11 cellular contexts compared by ENCODE assay signal in genomic region chr7:36863901-36864701, GRCh38.
DNase-seq lines count a peak whose midpoint lies in the region; ATAC-seq lines count a peak whose summit lies in the region.
"Had no signal": no experiment of that assay in that cellular context is flagged by ENCODE, and none has a peak within 500 bp of the region (broad histone marks: within the 10 kb centered on the region; RNA-seq: fewer than 3 reads in every experiment).

No MANE protein-coding gene starts in this region.

- H3K4me1 ChIP-seq in CD4-positive, alpha-beta memory T cell (ENCODE audit: insufficient read depth, low read length) = peaks cover 7% of the 10 kb centered on the region

- peak overlapping the region in 3 of 8 donors; percentile 9 to 26 (median 15) for H3K4me3 Mint-ChIP-seq in CD4-positive, alpha-beta memory T cell

- CTCF ChIA-PET in CD4-positive, alpha-beta memory T cell (lab: Charles Lee; ENCODE audit: partially characterized antibody) = no interaction called here

- peaks cover 19 to 54% (median 41%) of the 10 kb centered on the region in 4 donors for H3K4me1 Mint-ChIP-seq in CD4-positive, alpha-beta memory T cell

- POLR2A ChIA-PET in CD4-positive, alpha-beta memory T cell (lab: Charles Lee; ENCODE audit: partially characterized antibody) = no interaction called here

- peaks cover 0 to 2% (median 0%) of the 10 kb centered on the region in 8 donors for H3K9me3 Mint-ChIP-seq in CD4-positive, alpha-beta memory T cell

- DNase-seq in CD4-positive, alpha-beta memory T cell = peak in 1 of 5 donors; percentile 38
- DNase-seq in NCI-H524 treated with DMSO at 0.1 percent for 48 hours (lab: John Stamatoyannopoulos, UW) = peak; percentile 15
- peak in 10 of 61 donors; percentile 11 to 50 (median 34) for DNase-seq in caudate nucleus (lab: John Stamatoyannopoulos, UW)
- no peak for DNase-seq in sciatic nerve (ENCODE audit: low spot score)
- no peak for DNase-seq in DMS 273 treated with DMSO at 0.1 percent for 48 hours (lab: John Stamatoyannopoulos, UW)
- no peak for DNase-seq in cerebellar cortex (ENCODE audit: low spot score)
- DNase-seq in NCI-H2196 (lab: John Stamatoyannopoulos, UW; ENCODE audit: unreplicated experiment) = no peak
- DNase-seq: brain microvascular endothelial cell, NCI-H1436 had no signal

- H3K27ac ChIP-seq in CD4-positive, alpha-beta memory T cell (ENCODE audit: low read depth, low read length) = no peak overlapping the region
- peak overlapping the region; percentile 11 for H3K27ac ChIP-seq in caudate nucleus (ENCODE audit: low read depth, low read length)
- H3K27ac ChIP-seq: brain microvascular endothelial cell had no signal

- peaks cover 30% of the 10 kb centered on the region for H3K36me3 ChIP-seq in CD4-positive, alpha-beta memory T cell (ENCODE audit: insufficient read depth, low read length)
- H3K36me3 ChIP-seq: brain microvascular endothelial cell had no signal

- no peak overlapping the region for H3K4me3 ChIP-seq in CD4-positive, alpha-beta memory T cell (ENCODE audit: low read length in 2 of 2)

- peak overlapping the region in 6 of 7 donors; percentile 54 to 89 (median 80) for H3K27ac Mint-ChIP-seq in CD4-positive, alpha-beta memory T cell

- no peaks in the 10 kb centered on the region for H3K27me3 Mint-ChIP-seq in CD4-positive, alpha-beta memory T cell

- no peaks in the 10 kb centered on the region for H3K27me3 ChIP-seq in CD4-positive, alpha-beta memory T cell (ENCODE audit: insufficient read depth, low read length)
- H3K27me3 ChIP-seq: brain microvascular endothelial cell had no signal

- intact Hi-C loops in CD4-positive, alpha-beta memory T cell (cut with micrococcal nuclease) = no loop called here
- intact Hi-C loops in sciatic nerve (cut with DNase I) = no loop called here

- H3K36me3 Mint-ChIP-seq in CD4-positive, alpha-beta memory T cell = peaks cover 88 to 98% of the 10 kb centered on the region in 2 donors

- no peaks in the 10 kb centered on the region for H3K9me3 ChIP-seq in CD4-positive, alpha-beta memory T cell (ENCODE audit: control insufficient read depth in 1 of 2, low read length in 2 of 2)

- peak; percentile 50 for ATAC-seq in sciatic nerve
- no peak for ATAC-seq in HG03280 (IDR thresholded peaks at IDR 0.05; ENCODE audit: unreplicated experiment)
- ATAC-seq: activated CD4-positive, CD25-positive, alpha-beta regulatory T cell treated with anti-CD3 and anti-CD28 coated beads, Interleukin-2, amount 50 U/mL, for 24 hours had no signal
